9 cellular contexts compared by ENCODE assay signal in the genomic region with DNA sequence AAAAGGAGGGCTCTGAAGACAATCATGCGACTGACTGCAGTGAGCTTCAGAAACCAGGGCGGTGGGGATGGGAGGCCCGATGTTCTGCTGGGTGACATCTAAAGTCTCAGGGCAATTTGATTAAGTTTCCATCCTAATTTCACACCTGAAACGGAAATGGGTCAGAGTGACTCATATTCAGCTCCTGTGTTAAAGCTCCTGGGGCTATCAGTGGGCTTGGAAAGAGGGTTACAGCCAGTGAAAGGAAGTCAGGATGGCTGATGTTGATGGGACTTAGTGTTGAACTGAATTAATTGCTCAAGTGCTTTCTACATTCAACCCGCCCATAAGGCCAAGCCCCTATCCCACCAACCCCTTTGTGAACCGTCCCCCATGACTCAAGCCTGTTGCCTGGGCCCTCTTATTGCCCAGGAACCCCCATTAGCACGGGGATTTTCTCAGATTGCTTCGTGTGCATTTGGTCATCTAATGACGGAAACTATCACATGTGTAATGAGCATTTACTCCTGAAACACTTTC. TPM values are rescaled to one million over a fixed set of nuclear protein-coding genes. Genes with fewer than 3 reads are reported as not detected.
DNase-seq lines count a peak whose midpoint lies in the region; ATAC-seq and TF ChIP-seq lines count a peak whose summit lies in the region.
"Had no signal": no experiment of that assay in that cellular context is flagged by ENCODE, and none has a peak within 500 bp of the region (broad histone marks: within the 10 kb centered on the region; RNA-seq: fewer than 3 reads in every experiment).

No MANE protein-coding gene starts in this region.

- DNase-seq in GM19240 (ENCODE audit: insufficient read length, low spot score) (peak; percentile 64), NCI-H446 treated with DMSO at 0.1 percent for 48 hours (lab: John Stamatoyannopoulos, UW) (no peak), A172 (ENCODE audit: low spot score) (no peak), kidney tubule cell (ENCODE audit: low spot score) (no peak), chondrocyte (ENCODE audit: low spot score) (no peak)
- DNase-seq in activated CD8-positive, alpha-beta T cell treated with anti-CD3 and anti-CD28 coated beads, Interleukin-2, amount 10 ng/mL, durations not matched to agents 7 days and 5 days = peak; percentile 50
- DNase-seq in stimulated activated CD4-positive, alpha-beta T cell treated with anti-CD3 and anti-CD28 coated beads, TNF-alpha, amount 100 ng/mL, for 48 hours (ENCODE audit: low read depth in 3 of 3) = peak in 2 of 3 donors; percentile 38 to 46

- H3K27me3 Mint-ChIP-seq in activated CD8-positive, alpha-beta T cell treated with anti-CD3 and anti-CD28 coated beads, Interleukin-2, amount 10 ng/mL, durations not matched to agents 7 days and 5 days (ENCODE audit: low read depth) = no peaks in the 10 kb centered on the region
- H3K27me3 Mint-ChIP-seq in chondrocyte (ENCODE audit: low read depth) = no peaks in the 10 kb centered on the region

- H3K36me3 Mint-ChIP-seq in activated CD8-positive, alpha-beta T cell treated with anti-CD3 and anti-CD28 coated beads, Interleukin-2, amount 10 ng/mL, durations not matched to agents 7 days and 5 days (ENCODE audit: low read depth) = peaks cover 5% of the 10 kb centered on the region
- H3K36me3 Mint-ChIP-seq in chondrocyte (ENCODE audit: low read depth) = no peaks in the 10 kb centered on the region

- ATAC-seq in HG02885 (IDR thresholded peaks at IDR 0.05; ENCODE audit: poor library complexity, unreplicated experiment) = peak; percentile 81
- ATAC-seq in activated CD8-positive, alpha-beta T cell treated with anti-CD3 and anti-CD28 coated beads, Interleukin-2, amount 10 ng/mL, durations not matched to agents 7 days and 5 days = peak; percentile 69
- ATAC-seq: GM23338 had no signal

- TF ChIP-seq CTCF in chondrocyte (IDR thresholded peaks at IDR 0.05) = no peak

- H3K9me3 Mint-ChIP-seq in activated CD8-positive, alpha-beta T cell treated with anti-CD3 and anti-CD28 coated beads, Interleukin-2, amount 10 ng/mL, durations not matched to agents 7 days and 5 days (ENCODE audit: insufficient read depth) = no peaks in the 10 kb centered on the region
- no peaks in the 10 kb centered on the region for H3K9me3 Mint-ChIP-seq in chondrocyte (ENCODE audit: low read depth)
- H3K9me3 Mint-ChIP-seq: GM23338 had no signal

- H3K4me3 Mint-ChIP-seq in activated CD8-positive, alpha-beta T cell treated with anti-CD3 and anti-CD28 coated beads, Interleukin-2, amount 10 ng/mL, durations not matched to agents 7 days and 5 days = no peak overlapping the region
- H3K4me3 Mint-ChIP-seq in chondrocyte (ENCODE audit: unreplicated experiment) = no peak overlapping the region
- H3K4me3 Mint-ChIP-seq: GM23338 had no signal

- peaks cover 20% of the 10 kb centered on the region for H3K4me1 Mint-ChIP-seq in activated CD8-positive, alpha-beta T cell treated with anti-CD3 and anti-CD28 coated beads, Interleukin-2, amount 10 ng/mL, durations not matched to agents 7 days and 5 days (ENCODE audit: low read depth)
- H3K4me1 Mint-ChIP-seq in chondrocyte (ENCODE audit: low read depth) = peaks cover 22% of the 10 kb centered on the region

- H3K27ac Mint-ChIP-seq in activated CD8-positive, alpha-beta T cell treated with anti-CD3 and anti-CD28 coated beads, Interleukin-2, amount 10 ng/mL, durations not matched to agents 7 days and 5 days = peak overlapping the region; percentile 28
- H3K27ac Mint-ChIP-seq in chondrocyte (ENCODE audit: unreplicated experiment) = no peak overlapping the region
- H3K27ac Mint-ChIP-seq: GM23338 had no signal

- POLR2A ChIA-PET in activated CD8-positive, alpha-beta T cell treated with anti-CD3 and anti-CD28 coated beads, Interleukin-2, amount 10 ng/mL, durations not matched to agents 7 days and 5 days (lab: Charles Lee) = interaction anchor here (0.6 kb wide), 2 partner anchors 9 to 231 kb away, joined by 3 to 4 read pairs; no protein-coding TSS in a partner anchor

- CTCF ChIA-PET in activated CD8-positive, alpha-beta T cell treated with anti-CD3 and anti-CD28 coated beads, Interleukin-2, amount 10 ng/mL, durations not matched to agents 7 days and 5 days (lab: Charles Lee) = interaction anchor here (0.8 to 1.8 kb wide), 6 partner anchors 8 to 199 kb away, joined by 3 to 10 read pairs (median 3); a partner anchor contains a TSS

RNA-seq across cellular contexts. Expression of a gene that starts 47.1 kb away (rescaled TPM):
- 10 to 100 TPM; 25.2 to 30.3 TPM for total RNA-seq in activated CD8-positive, alpha-beta T cell treated with anti-CD3 and anti-CD28 coated beads, Interleukin-2, amount 10 ng/mL, durations not matched to agents 7 days and 5 days
- 29.7 and 52.5 TPM in 2 replicates for total RNA-seq in A172 (2014; rRNA removed; shearing (Covaris generic))
- total RNA-seq in chondrocyte = 19.4 to 21.7 TPM (median 19.8 TPM) in 3 replicates

Comparison
In these comparisons a context has a peak if more than half of its experiments do, and no peak if none do; other contexts are left out.
1. DNase-seq: peak in GM19240 (single experiment), activated CD8-positive, alpha-beta T cell treated with anti-CD3 and anti-CD28 coated beads, Interleukin-2, amount 10 ng/mL, durations not matched to agents 7 days and 5 days (single experiment) and stimulated activated CD4-positive, alpha-beta T cell treated with anti-CD3 and anti-CD28 coated beads, TNF-alpha, amount 100 ng/mL, for 48 hours (2 of 3); none in NCI-H446 treated with DMSO at 0.1 percent for 48 hours (single experiment), A172 (single experiment), kidney tubule cell (single experiment) and chondrocyte (single experiment).